Comparison of ENCODE assay signal across 1 cellular context in genomic region chr1:175248036-175248435, GRCh38. TPM values are rescaled to one million over a fixed set of nuclear protein-coding genes. Genes with fewer than 3 reads are reported as not detected.
"Had no signal": no experiment of that assay in that cellular context is flagged by ENCODE, and none has a peak within 500 bp of the region (broad histone marks: within the 10 kb centered on the region; RNA-seq: fewer than 3 reads in every experiment).

No MANE protein-coding gene starts in this region.

RNA-seq across cellular contexts. Expression of gene KIAA0040, which starts 55.5 kb away (rescaled TPM):
- total RNA-seq: LHCN-M2 had no signal
